ENCODE assay signal across 2 cellular contexts in genomic region chr7:157477550-157478212, GRCh38.
TF ChIP-seq lines count a peak whose summit lies in the region.

No MANE protein-coding gene starts in this region.

TF ChIP-seq in SK-N-SH treated with all-trans-retinoic acid at 6 μM for 48 hours, 23 proteins besides CTCF, POLR2A, EP300 and RAD21 (continued from another document):
- TF ChIP-seq CSRNP3 (CRISPR knock-in tag; IDR thresholded peaks at IDR 0.05) (no peak), GLIS3 (CRISPR knock-in tag; IDR thresholded peaks at IDR 0.05) (no peak), BACH2 (CRISPR knock-in tag; IDR thresholded peaks at IDR 0.05; ENCODE audit: borderline replicate concordance) (no peak), ESRRG (CRISPR knock-in tag; IDR thresholded peaks at IDR 0.05) (no peak), ZNF565 (CRISPR knock-in tag; conservative IDR thresholded peaks at IDR 0.05; ENCODE audit: low read depth) (no peak), ZC3H10 (CRISPR knock-in tag; IDR thresholded peaks at IDR 0.05) (no peak), ZFP3 (CRISPR knock-in tag; IDR thresholded peaks at IDR 0.05) (no peak), TSHZ2 (CRISPR knock-in tag; IDR thresholded peaks at IDR 0.05) (no peak), ISL1 (CRISPR knock-in tag; IDR thresholded peaks at IDR 0.05) (no peak), PATZ1 (CRISPR knock-in tag; IDR thresholded peaks at IDR 0.05; ENCODE audit: borderline replicate concordance) (no peak), CREB5 (CRISPR knock-in tag; IDR thresholded peaks at IDR 0.05; ENCODE audit: low read depth) (no peak), PPARA (CRISPR knock-in tag; IDR thresholded peaks at IDR 0.05; ENCODE audit: borderline replicate concordance) (no peak)

TF ChIP-seq in SK-N-SH, 30 proteins besides CTCF, POLR2A, EP300 and RAD21 (continued from another document):
- TF ChIP-seq MAX (IDR thresholded peaks at IDR 0.05; ENCODE audit: low read depth): no peak
